In genomic region chr3:120039642-120040610, GRCh38 we compare ENCODE assay signal across 1 cellular context.
TF ChIP-seq lines count a peak whose summit lies in the region.

No MANE protein-coding gene starts in this region.

TF ChIP-seq in GM23338, 12 proteins besides CTCF, POLR2A, EP300 and RAD21 (continued from another document):
- TF ChIP-seq, protein P1, sequence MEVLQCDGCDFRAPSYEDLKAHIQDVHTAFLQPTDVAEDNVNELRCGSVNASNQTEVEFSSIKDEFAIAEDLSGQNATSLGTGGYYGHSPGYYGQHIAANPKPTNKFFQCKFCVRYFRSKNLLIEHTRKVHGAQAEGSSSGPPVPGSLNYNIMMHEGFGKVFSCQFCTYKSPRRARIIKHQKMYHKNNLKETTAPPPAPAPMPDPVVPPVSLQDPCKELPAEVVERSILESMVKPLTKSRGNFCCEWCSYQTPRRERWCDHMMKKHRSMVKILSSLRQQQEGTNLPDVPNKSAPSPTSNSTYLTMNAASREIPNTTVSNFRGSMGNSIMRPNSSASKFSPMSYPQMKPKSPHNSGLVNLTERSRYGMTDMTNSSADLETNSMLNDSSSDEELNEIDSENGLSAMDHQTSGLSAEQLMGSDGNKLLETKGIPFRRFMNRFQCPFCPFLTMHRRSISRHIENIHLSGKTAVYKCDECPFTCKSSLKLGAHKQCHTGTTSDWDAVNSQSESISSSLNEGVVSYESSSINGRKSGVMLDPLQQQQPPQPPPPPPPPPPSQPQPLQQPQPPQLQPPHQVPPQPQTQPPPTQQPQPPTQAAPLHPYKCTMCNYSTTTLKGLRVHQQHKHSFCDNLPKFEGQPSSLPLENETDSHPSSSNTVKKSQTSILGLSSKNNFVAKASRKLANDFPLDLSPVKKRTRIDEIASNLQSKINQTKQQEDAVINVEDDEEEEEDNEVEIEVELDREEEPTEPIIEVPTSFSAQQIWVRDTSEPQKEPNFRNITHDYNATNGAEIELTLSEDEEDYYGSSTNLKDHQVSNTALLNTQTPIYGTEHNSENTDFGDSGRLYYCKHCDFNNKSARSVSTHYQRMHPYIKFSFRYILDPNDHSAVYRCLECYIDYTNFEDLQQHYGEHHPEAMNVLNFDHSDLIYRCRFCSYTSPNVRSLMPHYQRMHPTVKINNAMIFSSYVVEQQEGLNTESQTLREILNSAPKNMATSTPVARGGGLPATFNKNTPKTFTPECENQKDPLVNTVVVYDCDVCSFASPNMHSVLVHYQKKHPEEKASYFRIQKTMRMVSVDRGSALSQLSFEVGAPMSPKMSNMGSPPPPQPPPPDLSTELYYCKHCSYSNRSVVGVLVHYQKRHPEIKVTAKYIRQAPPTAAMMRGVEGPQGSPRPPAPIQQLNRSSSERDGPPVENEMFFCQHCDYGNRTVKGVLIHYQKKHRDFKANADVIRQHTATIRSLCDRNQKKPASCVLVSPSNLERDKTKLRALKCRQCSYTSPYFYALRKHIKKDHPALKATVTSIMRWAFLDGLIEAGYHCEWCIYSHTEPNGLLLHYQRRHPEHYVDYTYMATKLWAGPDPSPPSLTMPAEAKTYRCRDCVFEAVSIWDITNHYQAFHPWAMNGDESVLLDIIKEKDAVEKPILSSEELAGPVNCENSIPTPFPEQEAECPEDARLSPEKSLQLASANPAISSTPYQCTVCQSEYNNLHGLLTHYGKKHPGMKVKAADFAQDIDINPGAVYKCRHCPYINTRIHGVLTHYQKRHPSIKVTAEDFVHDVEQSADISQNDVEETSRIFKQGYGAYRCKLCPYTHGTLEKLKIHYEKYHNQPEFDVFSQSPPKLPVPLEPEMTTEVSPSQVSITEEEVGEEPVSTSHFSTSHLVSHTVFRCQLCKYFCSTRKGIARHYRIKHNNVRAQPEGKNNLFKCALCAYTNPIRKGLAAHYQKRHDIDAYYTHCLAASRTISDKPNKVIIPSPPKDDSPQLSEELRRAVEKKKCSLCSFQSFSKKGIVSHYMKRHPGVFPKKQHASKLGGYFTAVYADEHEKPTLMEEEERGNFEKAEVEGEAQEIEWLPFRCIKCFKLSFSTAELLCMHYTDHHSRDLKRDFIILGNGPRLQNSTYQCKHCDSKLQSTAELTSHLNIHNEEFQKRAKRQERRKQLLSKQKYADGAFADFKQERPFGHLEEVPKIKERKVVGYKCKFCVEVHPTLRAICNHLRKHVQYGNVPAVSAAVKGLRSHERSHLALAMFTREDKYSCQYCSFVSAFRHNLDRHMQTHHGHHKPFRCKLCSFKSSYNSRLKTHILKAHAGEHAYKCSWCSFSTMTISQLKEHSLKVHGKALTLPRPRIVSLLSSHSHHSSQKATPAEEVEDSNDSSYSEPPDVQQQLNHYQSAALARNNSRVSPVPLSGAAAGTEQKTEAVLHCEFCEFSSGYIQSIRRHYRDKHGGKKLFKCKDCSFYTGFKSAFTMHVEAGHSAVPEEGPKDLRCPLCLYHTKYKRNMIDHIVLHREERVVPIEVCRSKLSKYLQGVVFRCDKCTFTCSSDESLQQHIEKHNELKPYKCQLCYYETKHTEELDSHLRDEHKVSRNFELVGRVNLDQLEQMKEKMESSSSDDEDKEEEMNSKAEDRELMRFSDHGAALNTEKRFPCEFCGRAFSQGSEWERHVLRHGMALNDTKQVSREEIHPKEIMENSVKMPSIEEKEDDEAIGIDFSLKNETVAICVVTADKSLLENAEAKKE (CRISPR knock-in tag; IDR thresholded peaks at IDR 0.05): no peak
- no peak for TF ChIP-seq NANOG (IDR thresholded peaks at IDR 0.05; ENCODE audit: borderline replicate concordance)
- TF ChIP-seq REST (IDR thresholded peaks at IDR 0.05; ENCODE audit: unreplicated experiment): no peak
- TF ChIP-seq CREB1 (CRISPR knock-in tag; IDR thresholded peaks at IDR 0.05; ENCODE audit: low read depth): no peak
